ENCODE assay signal across 9 cellular contexts in the genomic region with DNA sequence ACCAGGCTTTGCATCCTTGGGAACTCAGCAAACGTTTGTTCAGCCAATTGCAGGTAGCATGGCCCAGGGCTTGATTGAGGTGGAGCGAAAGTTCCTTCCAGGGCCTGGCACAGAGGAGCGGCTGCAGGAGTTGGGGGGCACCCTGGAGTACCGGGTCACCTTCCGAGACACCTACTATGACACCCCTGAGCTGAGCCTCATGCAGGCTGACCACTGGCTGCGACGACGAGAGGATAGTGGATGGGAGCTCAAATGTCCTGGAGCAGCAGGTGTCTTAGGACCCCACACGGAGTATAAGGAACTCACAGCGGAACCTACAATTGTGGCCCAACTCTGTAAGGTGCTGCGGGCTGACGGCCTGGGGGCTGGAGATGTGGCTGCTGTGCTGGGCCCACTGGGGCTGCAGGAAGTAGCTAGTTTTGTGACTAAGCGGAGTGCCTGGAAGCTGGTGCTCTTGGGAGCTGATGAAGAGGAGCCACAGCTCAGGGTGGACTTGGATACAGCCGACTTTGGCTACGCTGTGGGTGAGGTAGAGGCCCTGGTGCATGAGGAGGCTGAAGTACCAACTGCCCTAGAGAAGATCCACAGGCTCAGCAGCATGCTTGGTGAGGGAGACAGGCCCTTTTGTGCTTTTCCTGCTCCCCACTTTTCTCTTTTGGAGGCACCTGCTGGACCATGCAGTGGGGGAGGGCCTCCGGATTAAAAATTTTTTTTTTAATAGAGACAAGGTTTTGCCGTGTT. TPM values are rescaled to one million over a fixed set of nuclear protein-coding genes. Genes with fewer than 3 reads are reported as not detected.
DNase-seq lines count a peak whose midpoint lies in the region; ATAC-seq, FAIRE-seq and TF ChIP-seq lines count a peak whose summit lies in the region.
"Had no signal": no experiment of that assay in that cellular context is flagged by ENCODE, and none has a peak within 500 bp of the region (broad histone marks: within the 10 kb centered on the region; RNA-seq: fewer than 3 reads in every experiment).

No MANE protein-coding gene starts in this region.

- no TSS peak for BruUV-seq in GM12878 (replicated peaks; lab: Mats Ljungman, UMichigan)

- FAIRE-seq in GM12878 (lab: Jason Lieb, UNC), result no peak
- no peak for FAIRE-seq in D721Med (lab: Jason Lieb, UNC)
- FAIRE-seq: islet of Langerhans had no signal

- H3K27ac ChIP-seq in ACC112 (ENCODE audit: low read depth, low read length), result no peak overlapping the region
- no peak overlapping the region; the same call in 1 of the 2 replicates for H3K27ac ChIP-seq in HUES64 (ENCODE audit: low read depth, low read length)
- H3K27ac ChIP-seq in GM12878 (ENCODE audit: control insufficient read depth, insufficient read depth), result peak overlapping the region; percentile 76
- H3K27ac ChIP-seq in mesenchymal stem cell (ENCODE audit: low read length, poor library complexity, severe bottlenecking), result no peak overlapping the region

- H3K14ac ChIP-seq in mesenchymal stem cell (ENCODE audit: low read length in 2 of 2), result no peak overlapping the region

- peak; percentile 18 for ATAC-seq in GM12878

- H3K4me3 ChIP-seq in ACC112 (ENCODE audit: low read depth, low read length) (peak overlapping the region; percentile 91), HUES64 (ENCODE audit: low read length) (peak overlapping the region; percentile 88), GM12878 (peak overlapping the region; percentile 82), mesenchymal stem cell (ENCODE audit: insufficient read depth in 1 of 2, low read depth in 1 of 2, low read length in 2 of 2) (peak overlapping the region; percentile 80 to 96)

- TF ChIP-seq POLR2A in GM12878 (IDR thresholded peaks at IDR 0.05; ENCODE audit: low read depth, low read length), result 0 out of 2 replicates have a peak, but pooled peaks have one; percentile 21

- RAD21 ChIA-PET in GM12878 (lab: Charles Lee; ENCODE audit: unreplicated experiment), result interaction anchor here (1.3 to 1.8 kb wide), 4 partner anchors 10 to 81 kb away, joined by 3 to 10 read pairs (median 6); a partner anchor contains a TSS

- intact Hi-C loops in GM12878 (cut with micrococcal nuclease; ENCODE audit: unreplicated experiment), result loop anchor here (5.0 kb wide), 1 partner anchor 235 kb away; a partner anchor contains a TSS

- H3K79me2 ChIP-seq in ACC112 (ENCODE audit: control insufficient read depth, insufficient read depth, low read length, unreplicated experiment) (peaks cover 23% of the 10 kb centered on the region), GM12878 (ENCODE audit: control insufficient read depth, insufficient read depth, low read length) (peaks cover 26% of the 10 kb centered on the region)

- peak overlapping the region; percentile 85 for H3K4me2 ChIP-seq in GM12878 (ENCODE audit: control insufficient read depth, insufficient read depth)
- peak overlapping the region; percentile 76 for H3K4me2 ChIP-seq in mesenchymal stem cell (ENCODE audit: low read length, poor library complexity, severe bottlenecking)

- H3K9me3 ChIP-seq in HUES64 (ENCODE audit: insufficient read depth, low read depth, low read length) (no peaks in the 10 kb centered on the region), GM12878 (replicated peaks; ENCODE audit: control insufficient read depth, insufficient read depth, low read length) (no peaks in the 10 kb centered on the region), mesenchymal stem cell (ENCODE audit: control insufficient read depth, low read length) (no peaks in the 10 kb centered on the region)

- H2AFZ ChIP-seq in ACC112 (ENCODE audit: low read length, unreplicated experiment) (peak overlapping the region; percentile 80), GM12878 (ENCODE audit: control insufficient read depth, low read depth, low read length) (peak overlapping the region; percentile 96), mesenchymal stem cell (ENCODE audit: low read depth, low read length) (peak overlapping the region; percentile 10)

- in situ Hi-C loops in GM12878 (cut with MboI), result loop anchor here (5.0 kb wide), 2 partner anchors 80 to 235 kb away; a partner anchor contains a TSS

- peak overlapping the region; percentile 11 for H2AK5ac ChIP-seq in mesenchymal stem cell (ENCODE audit: low read length, severe bottlenecking)

- SMC1A ChIA-PET in GM12878 (lab: Charles Lee; ENCODE audit: uncharacterized antibody, unreplicated experiment), result interaction anchor here (0.6 to 9.7 kb wide), 5 partner anchors 11 to 245 kb away, joined by 3 to 124 read pairs (median 4); a partner anchor contains a TSS

- no peak for DNase-seq in GM12878 (ENCODE audit: low read depth, low spot score)
- no peak for DNase-seq in mesenchymal stem cell
- no peak for DNase-seq in activated CD4-positive, CD25-positive, alpha-beta regulatory T cell treated with anti-CD3 and anti-CD28 coated beads, Interleukin-2, amount 50 U/mL, for 72 hours
- no peak for DNase-seq in SHP77 treated with DMSO at 0.1 percent for 48 hours (lab: John Stamatoyannopoulos, UW)
- DNase-seq in stimulated activated CD4-positive, alpha-beta T cell treated with anti-CD3 and anti-CD28 coated beads, Interleukin-1b, Interleukin-23, amount 100 ng/mL, for 48 hours, result no peak
- no peak for DNase-seq in D721Med (ENCODE audit: insufficient read length, low spot score)

- no peak for TF ChIP-seq RAD21 in GM12878 (IDR thresholded peaks at IDR 0.05; ENCODE audit: insufficient read depth, low read depth, low read length)

- H3K23ac ChIP-seq in mesenchymal stem cell (ENCODE audit: low read length in 2 of 2), result peak overlapping the region in 1 of 2 experiments; percentile 47

- TF ChIP-seq CTCF in GM12878 (IDR thresholded peaks at IDR 0.05 in 2 of 3, conservative IDR thresholded peaks at IDR 0.05 in 1 of 3; ENCODE audit: control insufficient read depth in 2 of 3, extremely low read depth in 1 of 3, insufficient read depth in 1 of 3, low read depth in 3 of 3, low read length in 3 of 3) (no peak), D721Med (IDR thresholded peaks at IDR 0.05; ENCODE audit: insufficient read depth, missing control alignments) (no peak)

- H3K9ac ChIP-seq in HUES64 (ENCODE audit: low read depth, low read length) (peak overlapping the region; percentile 92), GM12878 (ENCODE audit: control insufficient read depth, insufficient read depth, low read length) (peak overlapping the region; percentile 79), mesenchymal stem cell (ENCODE audit: low read length) (peak overlapping the region; percentile 99)

- no peak overlapping the region for H4K91ac ChIP-seq in mesenchymal stem cell (ENCODE audit: low read length)

- H3K79me1 ChIP-seq in mesenchymal stem cell (replicated peaks; ENCODE audit: low read length, poor library complexity, severe bottlenecking), result peaks cover 23% of the 10 kb centered on the region

- CTCF ChIA-PET in GM12878 (lab: Yijun Ruan, JAX), result interaction anchor here (0.6 to 13.1 kb wide), 7 partner anchors 11 to 230 kb away, joined by 3 to 436 read pairs (median 33); a partner anchor contains a TSS

- POLR2A ChIA-PET in GM12878 (lab: Charles Lee), result interaction anchor here (0.8 to 1.3 kb wide), 4 partner anchors 10 to 235 kb away, joined by 3 to 8 read pairs (median 4); a partner anchor contains a TSS

- 0 out of 2 replicates have a peak, but pooled peaks cover 4% of the 10 kb centered on the region for H3K36me3 ChIP-seq in ACC112 (ENCODE audit: insufficient read depth, low read length)
- peaks cover 40% of the 10 kb centered on the region for H3K36me3 ChIP-seq in HUES64 (ENCODE audit: insufficient read depth, low read length)
- H3K36me3 ChIP-seq in GM12878 (ENCODE audit: control insufficient read depth in 2 of 2, insufficient read depth in 2 of 2, low read length in 1 of 2), result peaks cover 7 to 20% of the 10 kb centered on the region in 2 experiments; a peak in 3 of 4 replicates
- H3K36me3 ChIP-seq in mesenchymal stem cell (ENCODE audit: control insufficient read depth in 1 of 2, insufficient read depth in 2 of 2, low read depth in 1 of 2, low read length in 2 of 2), result peaks cover 35 to 40% of the 10 kb centered on the region in 2 experiments

- TF ChIP-seq EP300 in GM12878 (IDR thresholded peaks at IDR 0.05; ENCODE audit: borderline replicate concordance in 1 of 2, control insufficient read depth in 1 of 2, low read depth in 2 of 2, low read length in 2 of 2), result no peak

- no peak overlapping the region for H2BK120ac ChIP-seq in mesenchymal stem cell (ENCODE audit: low read depth, low read length)

- peak overlapping the region in 1 of 2 experiments; percentile 84 for H3K18ac ChIP-seq in mesenchymal stem cell (ENCODE audit: low read depth in 1 of 2, low read length in 2 of 2)

- 56% methylated on average over 17 of the region's 17 CpGs for WGBS in HUES64
- WGBS in GM12878 (ENCODE audit: insufficient coverage, insufficient replicate concordance, low lambda C conversion rate, missing lambda C conversion rate), result 62% methylated on average over 17 of the region's 17 CpGs
- WGBS in mesenchymal stem cell, result 70% methylated on average over 17 of the region's 17 CpGs

- no peaks in the 10 kb centered on the region for H4K20me1 ChIP-seq in GM12878 (ENCODE audit: control insufficient read depth, insufficient read depth)

- H4K8ac ChIP-seq in mesenchymal stem cell (ENCODE audit: low read length), result peak overlapping the region; percentile 10

- H3K4me1 ChIP-seq in ACC112 (ENCODE audit: control insufficient read depth, insufficient read depth, low read length, unreplicated experiment), result peaks cover 12% of the 10 kb centered on the region
- peaks cover 11% of the 10 kb centered on the region for H3K4me1 ChIP-seq in HUES64 (ENCODE audit: insufficient read depth, low read length)
- peaks cover 3% of the 10 kb centered on the region for H3K4me1 ChIP-seq in GM12878 (ENCODE audit: control insufficient read depth, insufficient read depth, low read length)
- H3K4me1 ChIP-seq in mesenchymal stem cell (ENCODE audit: control insufficient read depth, insufficient read depth, low read depth, low read length), result peaks cover 12% of the 10 kb centered on the region

- H2BK15ac ChIP-seq in mesenchymal stem cell (ENCODE audit: low read depth, poor library complexity, severe bottlenecking), result no peak overlapping the region

- H3K27me3 ChIP-seq in ACC112 (ENCODE audit: insufficient read depth, low read length), result no peaks in the 10 kb centered on the region
- H3K27me3 ChIP-seq in HUES64 (ENCODE audit: insufficient read depth, low read length), result no peaks in the 10 kb centered on the region
- no peaks in the 10 kb centered on the region for H3K27me3 ChIP-seq in GM12878 (replicated peaks in 1 of 2; ENCODE audit: control insufficient read depth in 2 of 2, insufficient read depth in 2 of 2, low read length in 1 of 2)
- H3K27me3 ChIP-seq in mesenchymal stem cell (ENCODE audit: control insufficient read depth in 1 of 2, insufficient read depth in 1 of 2, low read length in 2 of 2), result no peaks in the 10 kb centered on the region

- H3K4ac ChIP-seq in mesenchymal stem cell (ENCODE audit: low read depth in 1 of 2, low read length in 2 of 2), result peak overlapping the region in 1 of 2 experiments; percentile 85

- H2BK12ac ChIP-seq in mesenchymal stem cell (ENCODE audit: low read length in 2 of 2), result no peak overlapping the region

- no peak overlapping the region for H2BK5ac ChIP-seq in mesenchymal stem cell (ENCODE audit: low read depth, low read length, poor library complexity, severe bottlenecking)

RNA-seq across cellular contexts. Expression of a gene that starts 0.8 kb away (rescaled TPM):
- polyA plus RNA-seq in HUES64 (2013, experiment 1 of 2), result 13.6 TPM
- polyA plus RNA-seq in HUES64 (2013, experiment 2 of 2), result 17.4 TPM
- total RNA-seq in GM12878 (2013; cell fraction: nucleolus; rRNA removed), result 16.2 and 23.2 TPM in 2 replicates
- 10.4 and 16.9 TPM in 2 replicates for total RNA-seq in GM12878 (2014; rRNA removed)
- total RNA-seq in GM12878 (2014; rRNA removed; fragmentation: Illumina TruSeq; extraction: Trizol), result 7.8 and 8.2 TPM in 2 replicates
- total RNA-seq in GM12878 (2021), result 12.4 and 16.9 TPM in 2 replicates
- polyA plus RNA-seq in GM12878 (2011; ENCODE audit: low read depth), result 5.1 TPM
- 3.0 and 4.5 TPM in 2 replicates for polyA plus RNA-seq in GM12878 (2011; rRNA removed)
- polyA plus RNA-seq in GM12878 (2011; cell fraction: cytosol; rRNA removed), result 6.9 and 8.0 TPM in 2 replicates
- polyA plus RNA-seq in GM12878 (2011; cell fraction: nucleus; rRNA removed), result 9.9 and 14.0 TPM in 2 replicates
- polyA plus RNA-seq in GM12878 (2012), result 7.3 and 8.1 TPM in 2 replicates
- 10.9 and 15.3 TPM in 2 replicates for polyA plus RNA-seq in GM12878 (2014; fragmentation: Illumina TruSeq; extraction: Trizol)
- polyA plus RNA-seq in GM12878 (2014; fragmentation: Nextera tagmentation; extraction: Ambion mirVana), result 1 to 10 TPM; 3.1 to 5.9 TPM
- 15.1 and 18.5 TPM in 2 replicates for polyA plus RNA-seq in GM12878 (2014; rRNA removed)
- 10 to 100 TPM; 17.8 to 24.9 TPM for polyA plus RNA-seq in GM12878 (2016; fragmentation: Nextera tagmentation; extraction: Ambion mirVana)
- 5.3 and 10.1 TPM in 2 replicates for polyA minus RNA-seq in GM12878 (2011; rRNA and poly(A)+ RNA removed)
- polyA minus RNA-seq in GM12878 (2011; cell fraction: cytosol; rRNA and poly(A)+ RNA removed), result 1.5 and 2.8 TPM in 2 replicates
- 4.7 and 5.6 TPM in 2 replicates for polyA minus RNA-seq in GM12878 (2011; cell fraction: nucleus; rRNA and poly(A)+ RNA removed)
- polyA plus RNA-seq in mesenchymal stem cell (2013, experiment 1 of 2), result 7.2 TPM
- polyA plus RNA-seq in mesenchymal stem cell (2013, experiment 2 of 2), result 7.1 TPM

RNA-seq across cellular contexts. Expression of a gene that starts 5.3 kb away (rescaled TPM):
- 14.5 TPM for polyA plus RNA-seq in HUES64 (2013, experiment 1 of 2)
- 15.4 TPM for polyA plus RNA-seq in HUES64 (2013, experiment 2 of 2)
- total RNA-seq in GM12878 (2013; cell fraction: nucleolus; rRNA removed), result 3.4 and 3.9 TPM in 2 replicates
- total RNA-seq in GM12878 (2014; rRNA removed) (0.11 and 0.40 TPM in 2 replicates), GM12878 (2014; rRNA removed; fragmentation: Illumina TruSeq; extraction: Trizol) (0.14 and 0.54 TPM in 2 replicates), GM12878 (2021) (1.8 and 2.2 TPM in 2 replicates)
- 0.17 TPM for polyA plus RNA-seq in GM12878 (2011; ENCODE audit: low read depth)
- polyA plus RNA-seq in GM12878 (2011; rRNA removed) (0.10 and 0.42 TPM in 2 replicates), GM12878 (2014; fragmentation: Illumina TruSeq; extraction: Trizol) (0.19 and 0.56 TPM in 2 replicates), GM12878 (2014; fragmentation: Nextera tagmentation; extraction: Ambion mirVana) (1 to 10 TPM in 1 of 2 experiments, under 1 TPM in 1; 0.27 to 1.3 TPM), GM12878 (2014; rRNA removed) (0.32 and 0.72 TPM in 2 replicates), GM12878 (2016; fragmentation: Nextera tagmentation; extraction: Ambion mirVana) (1 to 10 TPM in 1 of 2 experiments, under 1 TPM in 1; 0.59 to 1.2 TPM)
- 0.13 TPM in 2 replicates for polyA plus RNA-seq in GM12878 (2011; cell fraction: cytosol; rRNA removed)
- 1.2 and 2.8 TPM in 2 replicates for polyA plus RNA-seq in GM12878 (2011; cell fraction: nucleus; rRNA removed)
- polyA plus RNA-seq in GM12878 (2012), result 0.84 and 0.97 TPM in 2 replicates
- 0.95 and 1.3 TPM in 2 replicates for polyA minus RNA-seq in GM12878 (2011; rRNA and poly(A)+ RNA removed)
- polyA minus RNA-seq in GM12878 (2011; cell fraction: cytosol; rRNA and poly(A)+ RNA removed), result 0.53 and 0.83 TPM in 2 replicates
- 1.7 and 2.7 TPM in 2 replicates for polyA minus RNA-seq in GM12878 (2011; cell fraction: nucleus; rRNA and poly(A)+ RNA removed)
- polyA plus RNA-seq in mesenchymal stem cell (2013, experiment 1 of 2), result 0.19 TPM
- polyA plus RNA-seq in mesenchymal stem cell (2013, experiment 2 of 2), result 0.23 TPM

RNA-seq across cellular contexts. Expression of a gene that starts 10.7 kb away (rescaled TPM):
- 36.2 TPM for polyA plus RNA-seq in HUES64 (2013, experiment 1 of 2)
- 41.1 TPM for polyA plus RNA-seq in HUES64 (2013, experiment 2 of 2)
- total RNA-seq in GM12878 (2013; cell fraction: nucleolus; rRNA removed), result 258 and 299 TPM in 2 replicates
- total RNA-seq in GM12878 (2014; rRNA removed) (74.6 and 74.9 TPM in 2 replicates), GM12878 (2014; rRNA removed; fragmentation: Illumina TruSeq; extraction: Trizol) (41.5 and 45.5 TPM in 2 replicates), GM12878 (2021) (110 and 135 TPM in 2 replicates)
- polyA plus RNA-seq in GM12878 (2011; ENCODE audit: low read depth), result 96.6 TPM
- polyA plus RNA-seq in GM12878 (2011; rRNA removed) (61.2 and 115 TPM in 2 replicates), GM12878 (2014; fragmentation: Illumina TruSeq; extraction: Trizol) (60.4 and 92.7 TPM in 2 replicates), GM12878 (2014; fragmentation: Nextera tagmentation; extraction: Ambion mirVana) (10 to 100 TPM; 55.6 to 65.5 TPM), GM12878 (2014; rRNA removed) (129 and 146 TPM in 2 replicates), GM12878 (2016; fragmentation: Nextera tagmentation; extraction: Ambion mirVana) (100 to 1,000 TPM; 114 to 122 TPM)
- 117 and 179 TPM in 2 replicates for polyA plus RNA-seq in GM12878 (2011; cell fraction: cytosol; rRNA removed)
- 1,109 and 1,353 TPM in 2 replicates for polyA plus RNA-seq in GM12878 (2011; cell fraction: nucleus; rRNA removed)
- 124 and 126 TPM in 2 replicates for polyA plus RNA-seq in GM12878 (2012)
- 117 and 189 TPM in 2 replicates for polyA minus RNA-seq in GM12878 (2011; rRNA and poly(A)+ RNA removed)
- polyA minus RNA-seq in GM12878 (2011; cell fraction: cytosol; rRNA and poly(A)+ RNA removed), result 36.4 and 43.8 TPM in 2 replicates
- polyA minus RNA-seq in GM12878 (2011; cell fraction: nucleus; rRNA and poly(A)+ RNA removed), result 211 and 295 TPM in 2 replicates
- 33.4 TPM for polyA plus RNA-seq in mesenchymal stem cell (2013, experiment 1 of 2)
- 33.4 TPM for polyA plus RNA-seq in mesenchymal stem cell (2013, experiment 2 of 2)

RNA-seq across cellular contexts. Expression of a gene that starts 21.7 kb away (rescaled TPM):
- polyA plus RNA-seq in HUES64 (2013, experiment 1 of 2), result 13.9 TPM
- polyA plus RNA-seq in HUES64 (2013, experiment 2 of 2), result 17.3 TPM
- 18.3 and 18.9 TPM in 2 replicates for total RNA-seq in GM12878 (2013; cell fraction: nucleolus; rRNA removed)
- total RNA-seq in GM12878 (2014; rRNA removed) (2.5 and 2.6 TPM in 2 replicates), GM12878 (2014; rRNA removed; fragmentation: Illumina TruSeq; extraction: Trizol) (3.0 and 3.2 TPM in 2 replicates), GM12878 (2021) (10.3 and 10.6 TPM in 2 replicates)
- 1.8 TPM for polyA plus RNA-seq in GM12878 (2011; ENCODE audit: low read depth)
- polyA plus RNA-seq in GM12878 (2011; rRNA removed) (6.8 and 8.4 TPM in 2 replicates), GM12878 (2014; fragmentation: Illumina TruSeq; extraction: Trizol) (4.2 and 5.5 TPM in 2 replicates), GM12878 (2014; fragmentation: Nextera tagmentation; extraction: Ambion mirVana) (under 1 TPM; 0.48 to 0.60 TPM), GM12878 (2014; rRNA removed) (6.7 and 7.1 TPM in 2 replicates), GM12878 (2016; fragmentation: Nextera tagmentation; extraction: Ambion mirVana) (1 to 10 TPM; 3.4 to 4.4 TPM)
- polyA plus RNA-seq in GM12878 (2011; cell fraction: cytosol; rRNA removed), result 7.9 and 9.8 TPM in 2 replicates
- polyA plus RNA-seq in GM12878 (2011; cell fraction: nucleus; rRNA removed), result 14.7 and 20.5 TPM in 2 replicates
- 3.2 and 3.6 TPM in 2 replicates for polyA plus RNA-seq in GM12878 (2012)
- polyA minus RNA-seq in GM12878 (2011; rRNA and poly(A)+ RNA removed), result 5.5 and 8.0 TPM in 2 replicates
- polyA minus RNA-seq in GM12878 (2011; cell fraction: cytosol; rRNA and poly(A)+ RNA removed), result 4.4 and 5.3 TPM in 2 replicates
- 4.1 and 6.8 TPM in 2 replicates for polyA minus RNA-seq in GM12878 (2011; cell fraction: nucleus; rRNA and poly(A)+ RNA removed)
- polyA plus RNA-seq in mesenchymal stem cell (2013, experiment 1 of 2), result 0.04 TPM
- polyA plus RNA-seq in mesenchymal stem cell (2013, experiment 2 of 2), result 0.03 TPM

Comparison
In these comparisons a context has a peak if more than half of its experiments do, and no peak if none do; other contexts are left out.
1. H2AFZ ChIP-seq: peak in every context shown above with its lines; median percentile 96 in GM12878; 80 in ACC112; 10 in mesenchymal stem cell.